Comparison of ENCODE assay signal across 9 cellular contexts in the genomic region with DNA sequence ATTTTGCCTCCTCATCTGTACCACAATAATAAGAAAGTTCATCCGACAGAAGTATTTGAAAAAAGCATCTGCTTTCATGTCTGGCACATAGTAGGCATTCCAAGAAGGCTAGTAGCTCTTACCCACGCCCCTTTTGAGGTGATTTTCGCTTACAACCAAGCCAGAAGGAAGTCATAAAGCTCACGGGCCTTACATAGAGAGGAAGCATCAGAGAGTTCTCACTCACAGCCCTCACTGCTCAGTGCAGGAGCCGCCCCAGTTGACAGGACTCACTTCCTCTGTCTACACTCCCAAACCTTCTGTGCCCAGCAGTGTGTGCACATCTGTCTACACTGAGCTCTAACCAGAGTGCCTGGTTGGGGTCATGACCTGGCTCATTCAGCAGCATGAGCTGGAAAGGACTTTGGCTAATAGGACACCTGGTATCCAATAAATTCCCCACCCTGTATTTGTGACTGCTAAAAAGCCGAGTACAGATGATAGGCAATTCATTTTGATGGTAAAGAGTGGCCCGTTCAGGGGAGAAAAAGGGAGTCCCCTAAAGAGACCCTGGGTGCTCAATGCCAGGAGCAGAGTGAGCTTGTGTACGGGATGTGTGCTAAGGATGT. TPM values are rescaled to one million over a fixed set of nuclear protein-coding genes. Genes with fewer than 3 reads are reported as not detected.
DNase-seq lines count a peak whose midpoint lies in the region; ATAC-seq lines count a peak whose summit lies in the region.
"Had no signal": no experiment of that assay in that cellular context is flagged by ENCODE, and none has a peak within 500 bp of the region (broad histone marks: within the 10 kb centered on the region; RNA-seq: fewer than 3 reads in every experiment).

No MANE protein-coding gene starts in this region.

- CTCF ChIA-PET in activated CD8-positive, alpha-beta memory T cell treated with anti-CD3 and anti-CD28 coated beads, Interleukin-2, amount 10 ng/mL, durations not matched to agents 7 days and 5 days (lab: Charles Lee): interaction anchor here (0.8 to 2.4 kb wide), 7 partner anchors 35 to 677 kb away, joined by 3 to 6 read pairs (median 4); a partner anchor contains a TSS

- peak overlapping the region; percentile 89 for H3K27ac Mint-ChIP-seq in activated CD8-positive, alpha-beta memory T cell treated with anti-CD3 and anti-CD28 coated beads, Interleukin-2, amount 10 ng/mL, durations not matched to agents 7 days and 5 days
- peak overlapping the region; percentile 89 for H3K27ac Mint-ChIP-seq in T-helper 1 cell treated with Interleukin-12 subunit alpha and Interleukin-12 subunit beta and Interleukin-4 antibody, amounts not matched to agents 30 μg/mL and 1 μg/mL, for 36 hours

- H3K36me3 Mint-ChIP-seq in activated CD8-positive, alpha-beta memory T cell treated with anti-CD3 and anti-CD28 coated beads, Interleukin-2, amount 10 ng/mL, durations not matched to agents 7 days and 5 days: peaks cover 3% of the 10 kb centered on the region
- H3K36me3 Mint-ChIP-seq in T-helper 1 cell treated with Interleukin-12 subunit alpha and Interleukin-12 subunit beta and Interleukin-4 antibody, amounts not matched to agents 30 μg/mL and 1 μg/mL, for 36 hours (ENCODE audit: low read depth): peaks cover 6% of the 10 kb centered on the region

- peak; percentile 83 for DNase-seq in activated CD8-positive, alpha-beta memory T cell treated with anti-CD3 and anti-CD28 coated beads, Interleukin-2, amount 10 ng/mL, durations not matched to agents 7 days and 5 days
- no peak for DNase-seq in activated CD8-positive, alpha-beta memory T cell treated with anti-CD3 and anti-CD28 coated beads, Interleukin-2, amount 50 U/mL, for 4 hours
- peak; percentile 49 for DNase-seq in stimulated activated CD8-positive, alpha-beta memory T cell treated with anti-CD3 and anti-CD28 coated beads, Interleukin-4, amount 100 ng/mL, for 48 hours
- DNase-seq in GM03348 (ENCODE audit: low spot score) (no peak), NCI-H1105 treated with DMSO at 0.1 percent for 48 hours (lab: John Stamatoyannopoulos, UW) (no peak)
- DNase-seq in effector CD4-positive, alpha-beta T cell: no peak
- DNase-seq: NCI-H774 had no signal

- peak overlapping the region; percentile 51 for H3K4me3 Mint-ChIP-seq in activated CD8-positive, alpha-beta memory T cell treated with anti-CD3 and anti-CD28 coated beads, Interleukin-2, amount 10 ng/mL, durations not matched to agents 7 days and 5 days
- peak overlapping the region; percentile 38 for H3K4me3 Mint-ChIP-seq in T-helper 1 cell treated with Interleukin-12 subunit alpha and Interleukin-12 subunit beta and Interleukin-4 antibody, amounts not matched to agents 30 μg/mL and 1 μg/mL, for 36 hours

- ATAC-seq in activated CD8-positive, alpha-beta memory T cell treated with anti-CD3 and anti-CD28 coated beads, Interleukin-2, amount 10 ng/mL, durations not matched to agents 7 days and 5 days: peak; percentile 77
- ATAC-seq in HG03025 (IDR thresholded peaks at IDR 0.05; ENCODE audit: low FRiP score, unreplicated experiment): peak; percentile 27

- H3K4me1 Mint-ChIP-seq in activated CD8-positive, alpha-beta memory T cell treated with anti-CD3 and anti-CD28 coated beads, Interleukin-2, amount 10 ng/mL, durations not matched to agents 7 days and 5 days: peaks cover 86% of the 10 kb centered on the region
- peaks cover 88% of the 10 kb centered on the region for H3K4me1 Mint-ChIP-seq in T-helper 1 cell treated with Interleukin-12 subunit alpha and Interleukin-12 subunit beta and Interleukin-4 antibody, amounts not matched to agents 30 μg/mL and 1 μg/mL, for 36 hours (ENCODE audit: low read depth)

- no peaks in the 10 kb centered on the region for H3K9me3 Mint-ChIP-seq in activated CD8-positive, alpha-beta memory T cell treated with anti-CD3 and anti-CD28 coated beads, Interleukin-2, amount 10 ng/mL, durations not matched to agents 7 days and 5 days (ENCODE audit: low read depth)
- no peaks in the 10 kb centered on the region for H3K9me3 Mint-ChIP-seq in T-helper 1 cell treated with Interleukin-12 subunit alpha and Interleukin-12 subunit beta and Interleukin-4 antibody, amounts not matched to agents 30 μg/mL and 1 μg/mL, for 36 hours

- H3K27me3 Mint-ChIP-seq in activated CD8-positive, alpha-beta memory T cell treated with anti-CD3 and anti-CD28 coated beads, Interleukin-2, amount 10 ng/mL, durations not matched to agents 7 days and 5 days: no peaks in the 10 kb centered on the region
- no peaks in the 10 kb centered on the region for H3K27me3 Mint-ChIP-seq in T-helper 1 cell treated with Interleukin-12 subunit alpha and Interleukin-12 subunit beta and Interleukin-4 antibody, amounts not matched to agents 30 μg/mL and 1 μg/mL, for 36 hours (ENCODE audit: low read depth)

RNA-seq across cellular contexts. Expression of a gene that starts 36.8 kb away (rescaled TPM):
- 10 to 100 TPM; 14.3 to 46.3 TPM for total RNA-seq in activated CD8-positive, alpha-beta memory T cell treated with anti-CD3 and anti-CD28 coated beads, Interleukin-2, amount 10 ng/mL, durations not matched to agents 7 days and 5 days

Comparison
In these comparisons a context has a peak if more than half of its experiments do, and no peak if none do; other contexts are left out.
1. DNase-seq: peak in activated CD8-positive, alpha-beta memory T cell treated with anti-CD3 and anti-CD28 coated beads, Interleukin-2, amount 10 ng/mL, durations not matched to agents 7 days and 5 days (single experiment) and stimulated activated CD8-positive, alpha-beta memory T cell treated with anti-CD3 and anti-CD28 coated beads, Interleukin-4, amount 100 ng/mL, for 48 hours (single experiment); none in activated CD8-positive, alpha-beta memory T cell treated with anti-CD3 and anti-CD28 coated beads, Interleukin-2, amount 50 U/mL, for 4 hours (single experiment), GM03348 (single experiment), NCI-H1105 treated with DMSO at 0.1 percent for 48 hours (single experiment) and effector CD4-positive, alpha-beta T cell (single experiment).